1 cellular context compared by ENCODE assay signal in the genomic region with DNA sequence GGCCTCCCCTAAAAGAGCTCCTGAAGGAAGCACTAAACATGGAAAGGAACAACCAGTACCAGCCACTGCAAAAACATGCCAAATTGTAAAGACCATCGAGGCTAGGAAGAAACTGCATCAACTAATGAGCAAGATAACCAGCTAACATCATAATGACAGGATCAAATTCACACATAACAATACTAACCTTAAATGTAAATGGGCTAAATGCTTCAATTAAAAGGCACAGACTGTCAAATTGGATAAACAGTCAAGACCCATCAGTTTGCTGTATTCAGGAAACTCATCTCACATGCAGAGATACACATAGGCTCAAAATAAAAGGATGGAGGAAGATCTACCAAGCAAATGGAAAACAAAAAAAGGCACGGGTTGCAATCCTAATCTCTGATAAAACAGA. TPM values are rescaled to one million over a fixed set of nuclear protein-coding genes. Genes with fewer than 3 reads are reported as not detected.
"Had no signal": no experiment of that assay in that cellular context is flagged by ENCODE, and none has a peak within 500 bp of the region (broad histone marks: within the 10 kb centered on the region; RNA-seq: fewer than 3 reads in every experiment).

No MANE protein-coding gene starts in this region.

RNA-seq across cellular contexts. Expression of gene STARD8, which starts 43.2 kb away (rescaled TPM):
- total RNA-seq: bronchial epithelial cell had no signal
